10 cellular contexts compared by ENCODE assay signal in the genomic region with DNA sequence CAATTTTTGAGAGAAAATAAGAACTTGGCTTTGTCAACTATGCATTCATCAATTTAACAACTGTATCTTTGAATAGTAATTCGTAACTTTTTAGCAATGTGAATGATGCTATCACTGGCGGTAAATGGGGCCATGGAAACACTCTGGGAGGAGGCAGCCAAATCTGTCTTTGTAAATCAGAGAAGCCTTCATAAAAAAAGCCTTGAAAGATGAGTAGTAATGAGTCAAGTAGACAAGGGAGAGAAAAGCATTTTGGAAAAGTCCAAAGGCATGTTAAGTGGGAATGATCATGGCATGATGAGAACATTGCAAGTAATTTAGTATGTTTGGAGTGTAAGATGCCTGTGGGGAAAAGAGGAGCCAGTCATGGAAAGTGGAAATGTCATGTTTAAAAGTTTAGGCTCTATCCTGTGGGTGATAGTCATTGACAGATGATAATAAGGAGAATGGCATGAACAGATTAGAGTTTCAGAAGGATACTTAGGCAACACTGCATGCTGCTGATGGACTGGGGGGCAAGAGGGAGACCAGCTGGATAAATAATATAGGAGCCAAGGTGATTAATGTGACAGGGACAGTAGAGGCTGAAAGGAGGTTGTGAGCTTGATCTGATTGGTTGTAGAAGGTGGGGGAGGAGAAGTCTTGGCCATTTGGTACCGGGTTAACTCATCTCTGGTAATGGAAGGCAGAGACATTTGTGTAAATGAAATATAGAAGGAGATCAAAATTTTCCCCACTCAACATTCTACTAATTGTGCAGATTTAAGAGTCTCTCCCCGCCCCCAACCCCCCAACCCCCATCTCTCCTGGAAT. TPM values are rescaled to one million over a fixed set of nuclear protein-coding genes. Genes with fewer than 3 reads are reported as not detected.
DNase-seq lines count a peak whose midpoint lies in the region; ATAC-seq and TF ChIP-seq lines count a peak whose summit lies in the region.
"Had no signal": no experiment of that assay in that cellular context is flagged by ENCODE, and none has a peak within 500 bp of the region (broad histone marks: within the 10 kb centered on the region; RNA-seq: fewer than 3 reads in every experiment).

No MANE protein-coding gene starts in this region.

- no peaks in the 10 kb centered on the region for H4K20me1 ChIP-seq in PC-9 (ENCODE audit: insufficient read depth)

- no peak for TF ChIP-seq CTCF in PC-9 (conservative IDR thresholded peaks at IDR 0.05)

- H2AFZ ChIP-seq in PC-9: no peak overlapping the region

- no peaks in the 10 kb centered on the region for H3K79me2 ChIP-seq in PC-9 (ENCODE audit: low read depth)

- H3K4me1 Mint-ChIP-seq in activated naive CD4-positive, alpha-beta T cell treated with anti-CD3 and anti-CD28 coated beads for 36 hours (ENCODE audit: low read depth): peaks cover 34% of the 10 kb centered on the region

- H3K4me2 ChIP-seq in PC-9: peak overlapping the region; percentile 25; the same call in 1 of the 2 replicates

- H3K9me3 Mint-ChIP-seq in activated naive CD4-positive, alpha-beta T cell treated with anti-CD3 and anti-CD28 coated beads for 36 hours: no peaks in the 10 kb centered on the region
- H3K9me3 Mint-ChIP-seq: neural crest cell had no signal

- no peaks in the 10 kb centered on the region for H3K9me2 ChIP-seq in PC-9 (ENCODE audit: insufficient read depth)

- intact Hi-C loops in activated naive CD4-positive, alpha-beta T cell treated with anti-CD3 and anti-CD28 coated beads for 36 hours (cut with micrococcal nuclease): loop anchor here (1.0 to 2.0 kb wide), 2 partner anchors 7 to 76 kb away; no protein-coding TSS in a partner anchor
- intact Hi-C loops in PC-9 (cut with micrococcal nuclease; ENCODE audit: unreplicated experiment): no loop called here
- intact Hi-C loops in head of caudate nucleus (cut with DNase I): no loop called here

- H3K36me3 ChIP-seq in PC-9 (ENCODE audit: low read depth) (no peaks in the 10 kb centered on the region), subcutaneous abdominal adipose tissue (ENCODE audit: control insufficient read depth in 5 of 5, insufficient read depth in 5 of 5, low read length in 5 of 5) (no peaks in the 10 kb centered on the region)
- H3K36me3 ChIP-seq: tibial artery had no signal

- CTCF ChIA-PET in activated naive CD4-positive, alpha-beta T cell treated with anti-CD3 and anti-CD28 coated beads for 36 hours (lab: Charles Lee): no interaction called here
- CTCF ChIA-PET in PC-9 (lab: Charles Lee): no interaction called here

- H3K36me3 Mint-ChIP-seq in activated naive CD4-positive, alpha-beta T cell treated with anti-CD3 and anti-CD28 coated beads for 36 hours (ENCODE audit: low read depth): no peaks in the 10 kb centered on the region

- H3K9me3 ChIP-seq in PC-9 (ENCODE audit: insufficient read depth, low read depth) (peaks cover 3% of the 10 kb centered on the region; the same call in 1 of the 2 replicates), subcutaneous abdominal adipose tissue (ENCODE audit: control insufficient read depth in 5 of 5, low read length in 5 of 5) (no peaks in the 10 kb centered on the region)
- H3K9me3 ChIP-seq: tibial artery had no signal

- H3F3A ChIP-seq in PC-9 (ENCODE audit: insufficient read depth, low read depth): peaks cover 19% of the 10 kb centered on the region

- POLR2A ChIA-PET in PC-9 (lab: Charles Lee; ENCODE audit: unreplicated experiment): no interaction called here

- peak overlapping the region; percentile 9 for H3K27ac Mint-ChIP-seq in activated naive CD4-positive, alpha-beta T cell treated with anti-CD3 and anti-CD28 coated beads for 36 hours

- peaks cover 2% of the 10 kb centered on the region for H3K27me3 Mint-ChIP-seq in activated naive CD4-positive, alpha-beta T cell treated with anti-CD3 and anti-CD28 coated beads for 36 hours (ENCODE audit: low read depth)

- H3K9ac ChIP-seq in subcutaneous abdominal adipose tissue (ENCODE audit: low read length in 5 of 5): no peak overlapping the region

- no peak overlapping the region for H3K4me3 ChIP-seq in PC-9
- no peak overlapping the region for H3K4me3 ChIP-seq in subcutaneous abdominal adipose tissue (ENCODE audit: low read depth in 1 of 5, low read length in 5 of 5)
- H3K4me3 ChIP-seq: tibial artery had no signal

- no peak for ATAC-seq in GM18858 (IDR thresholded peaks at IDR 0.05; ENCODE audit: unreplicated experiment)

- no peaks in the 10 kb centered on the region for H3K27me3 ChIP-seq in PC-9 (ENCODE audit: insufficient read depth, low read depth)
- no peaks in the 10 kb centered on the region for H3K27me3 ChIP-seq in subcutaneous abdominal adipose tissue (ENCODE audit: control insufficient read depth in 5 of 5, insufficient read depth in 4 of 5, low read length in 5 of 5)
- H3K27me3 ChIP-seq: tibial artery had no signal

- H3K4me3 Mint-ChIP-seq in activated naive CD4-positive, alpha-beta T cell treated with anti-CD3 and anti-CD28 coated beads for 36 hours: no peak overlapping the region
- H3K4me3 Mint-ChIP-seq: neural crest cell had no signal

- no peak overlapping the region for H3K27ac ChIP-seq in PC-9
- peak overlapping the region; percentile 9 for H3K27ac ChIP-seq in subcutaneous abdominal adipose tissue (ENCODE audit: low read depth, low read length)
- H3K27ac ChIP-seq: tibial artery had no signal

- H3K4me1 ChIP-seq in PC-9 (replicated peaks; ENCODE audit: insufficient read depth) (peaks cover 52% of the 10 kb centered on the region), subcutaneous abdominal adipose tissue (ENCODE audit: control insufficient read depth in 5 of 5, insufficient read depth in 5 of 5, low read length in 5 of 5) (peaks cover 0 to 17% (median 9%) of the 10 kb centered on the region in 5 donors)

- no peak for DNase-seq in activated naive CD4-positive, alpha-beta T cell treated with anti-CD3 and anti-CD28 coated beads for 36 hours
- DNase-seq in activated naive CD4-positive, alpha-beta T cell (lab: John Stamatoyannopoulos, UW): no peak
- DNase-seq in PC-9 (no peak), fibroblast of peridontal ligament (ENCODE audit: extremely low read depth) (peak; percentile 44), NCI-H146 (lab: John Stamatoyannopoulos, UW) (no peak), head of caudate nucleus (no peak)
- DNase-seq: tibial artery had no signal

- BruUV-seq in PC-9 (replicated peaks; lab: Mats Ljungman, UMichigan): no TSS peak

RNA-seq across cellular contexts. Expression of a gene that starts 16.3 kb away (rescaled TPM):
- 10 to 100 TPM; 16.9 to 20.3 TPM for total RNA-seq in activated naive CD4-positive, alpha-beta T cell treated with anti-CD3 and anti-CD28 coated beads for 36 hours
- 13.1 and 18.3 TPM in 2 replicates for total RNA-seq in PC-9 (2021)
